17 cellular contexts compared by ENCODE assay signal in the genomic region with DNA sequence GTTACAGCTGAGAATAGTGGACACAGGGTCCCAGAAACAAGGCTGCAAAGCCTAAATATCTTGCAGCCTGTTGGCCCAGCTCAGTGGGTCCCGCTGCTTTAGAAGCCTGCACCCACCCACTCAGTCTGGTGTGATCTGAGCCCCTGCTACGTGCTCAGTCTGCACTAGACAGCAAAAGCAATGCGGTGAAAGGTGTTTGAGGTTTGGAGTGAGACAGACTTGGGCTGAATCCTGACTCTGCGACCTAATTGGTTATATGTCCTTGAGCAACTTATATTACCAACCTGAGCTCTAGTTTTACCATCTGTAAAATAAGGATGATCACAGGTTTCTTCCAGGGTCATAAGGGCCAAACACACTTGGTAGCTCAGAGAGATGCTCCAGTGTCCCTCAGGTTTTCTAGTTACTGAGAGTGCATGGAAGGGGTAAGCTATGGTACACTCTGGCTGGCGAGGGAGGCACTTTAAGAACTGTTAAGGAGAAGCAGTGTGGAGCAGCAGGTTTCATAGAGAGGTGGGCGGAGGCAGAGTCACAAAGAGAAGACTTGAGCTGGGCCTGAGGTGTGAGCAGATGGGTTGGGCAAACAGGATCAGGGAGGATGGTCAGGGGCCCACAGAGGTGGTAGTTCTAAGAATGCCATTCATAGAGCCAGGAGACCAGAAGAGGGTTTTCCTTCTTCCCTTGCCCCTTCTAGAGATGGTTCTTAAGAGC. TPM values are rescaled to one million over a fixed set of nuclear protein-coding genes. Genes with fewer than 3 reads are reported as not detected.
DNase-seq lines count a peak whose midpoint lies in the region; ATAC-seq and TF ChIP-seq lines count a peak whose summit lies in the region.
"Had no signal": no experiment of that assay in that cellular context is flagged by ENCODE, and none has a peak within 500 bp of the region (broad histone marks: within the 10 kb centered on the region; RNA-seq: fewer than 3 reads in every experiment).

No MANE protein-coding gene starts in this region.

- H3K4me2 ChIP-seq in GM23338 (peak overlapping the region; percentile 17; the same call in 1 of the 2 replicates), osteoblast (ENCODE audit: insufficient read depth, low read length) (no peak overlapping the region)
- H3K4me2 ChIP-seq: A549; BLaER1 treated with 17β-estradiol and CSF1 and Interleukin-3, amounts not matched to agents 10 nM and 100 nM; PC-9 had no signal

- peak; percentile 29 for DNase-seq in activated CD4-positive, alpha-beta T cell treated with anti-CD3 and anti-CD28 coated beads for 48 hours
- no peak for DNase-seq in activated CD4-positive, alpha-beta T cell treated with anti-CD3 and anti-CD28 coated beads for 4 hours
- no peak for DNase-seq in GM23338 (ENCODE audit: low spot score)
- DNase-seq in activated naive CD8-positive, alpha-beta T cell treated with anti-CD3 and anti-CD28 coated beads for 36 hours: no peak
- peak; percentile 22 for DNase-seq in osteoblast (ENCODE audit: insufficient read length, low spot score, missing footprints)
- no peak for DNase-seq in naive thymus-derived CD4-positive, alpha-beta T cell
- DNase-seq: DMS 273 treated with DMSO at 0.1 percent for 48 hours, GF-D8, GM23248, NCI-H1105 treated with DMSO at 0.1 percent for 48 hours, NCI-H187, NCI-H2171 treated with DMSO at 0.1 percent for 48 hours, NCI-H748 treated with DMSO at 0.1 percent for 48 hours, PC-9 had no signal

- ATAC-seq in GM23338: peak; percentile 27
- ATAC-seq in naive thymus-derived CD4-positive, alpha-beta T cell: no peak
- no peak for ATAC-seq in HG03095 (IDR thresholded peaks at IDR 0.05; ENCODE audit: unreplicated experiment)
- ATAC-seq: A549 had no signal

- intact Hi-C loops in naive thymus-derived CD4-positive, alpha-beta T cell (cut with micrococcal nuclease): no loop called here

- CTCF ChIA-PET in naive thymus-derived CD4-positive, alpha-beta T cell (lab: Charles Lee): interaction anchor here (1.0 to 1.1 kb wide), 2 partner anchors 20 to 232 kb away, joined by 3 to 4 read pairs; no protein-coding TSS in a partner anchor

- no peaks in the 10 kb centered on the region for H3K9me2 ChIP-seq in GM23338 (ENCODE audit: insufficient read depth)

- no peaks in the 10 kb centered on the region for H4K20me1 ChIP-seq in GM23338 (replicated peaks; ENCODE audit: insufficient read depth)
- no peaks in the 10 kb centered on the region for H4K20me1 ChIP-seq in osteoblast (ENCODE audit: insufficient read depth, low read length)

- peaks cover 8% of the 10 kb centered on the region for H3K27me3 Mint-ChIP-seq in GM23338 (ENCODE audit: insufficient read depth, low read depth, poor library complexity)
- no peaks in the 10 kb centered on the region for H3K27me3 Mint-ChIP-seq in activated naive CD8-positive, alpha-beta T cell treated with anti-CD3 and anti-CD28 coated beads for 36 hours
- H3K27me3 Mint-ChIP-seq in naive thymus-derived CD4-positive, alpha-beta T cell: no peaks in the 10 kb centered on the region

- H3K27ac Mint-ChIP-seq in GM23338: no peak overlapping the region
- H3K27ac Mint-ChIP-seq in activated naive CD8-positive, alpha-beta T cell treated with anti-CD3 and anti-CD28 coated beads for 36 hours: peak overlapping the region; percentile 68
- peak overlapping the region in 2 of 9 donors; percentile 10 to 30 for H3K27ac Mint-ChIP-seq in naive thymus-derived CD4-positive, alpha-beta T cell

- H3K36me3 ChIP-seq in GM23338 (ENCODE audit: insufficient read depth) (0 out of 2 replicates have a peak, but pooled peaks cover 6% of the 10 kb centered on the region), osteoblast (ENCODE audit: insufficient read depth, low read length) (no peaks in the 10 kb centered on the region)
- H3K36me3 ChIP-seq in naive thymus-derived CD4-positive, alpha-beta T cell (ENCODE audit: control insufficient read depth in 2 of 3, insufficient read depth in 3 of 3, low read length in 3 of 3): peaks cover 36 to 85% (median 39%) of the 10 kb centered on the region in 3 experiments

- no peaks in the 10 kb centered on the region for H3K79me2 ChIP-seq in GM23338 (replicated peaks; ENCODE audit: insufficient read depth)
- no peaks in the 10 kb centered on the region for H3K79me2 ChIP-seq in osteoblast (ENCODE audit: insufficient read depth, low read length)

- H2AFZ ChIP-seq in GM23338: no peak overlapping the region
- no peak overlapping the region for H2AFZ ChIP-seq in osteoblast (ENCODE audit: low read length)
- H2AFZ ChIP-seq: GM23248, PC-9 had no signal

- H3K4me1 ChIP-seq in GM23338 (ENCODE audit: insufficient read depth): peaks cover 11% of the 10 kb centered on the region; the same call in 1 of the 2 replicates
- no peaks in the 10 kb centered on the region for H3K4me1 ChIP-seq in osteoblast (ENCODE audit: insufficient read depth, low read length)
- no peaks in the 10 kb centered on the region for H3K4me1 ChIP-seq in naive thymus-derived CD4-positive, alpha-beta T cell (ENCODE audit: control insufficient read depth in 2 of 2, insufficient read depth in 2 of 2, low read length in 2 of 2)
- H3K4me1 ChIP-seq: A549; BLaER1 treated with 17β-estradiol and CSF1 and Interleukin-3, amounts not matched to agents 10 nM and 100 nM had no signal

- peaks cover 6% of the 10 kb centered on the region; the same call in 1 of the 2 replicates for H3F3A ChIP-seq in GM23338 (replicated peaks; ENCODE audit: low read depth)

- H3K27me3 ChIP-seq in GM23338 (ENCODE audit: insufficient read depth) (no peaks in the 10 kb centered on the region), osteoblast (ENCODE audit: insufficient read depth, low read length) (no peaks in the 10 kb centered on the region)
- no peaks in the 10 kb centered on the region for H3K27me3 ChIP-seq in naive thymus-derived CD4-positive, alpha-beta T cell (ENCODE audit: control insufficient read depth in 2 of 2, insufficient read depth in 2 of 2, low read length in 2 of 2)
- H3K27me3 ChIP-seq: BLaER1 treated with 17β-estradiol and CSF1 and Interleukin-3, amounts not matched to agents 10 nM and 100 nM had no signal

- no peaks in the 10 kb centered on the region for H3K9me3 Mint-ChIP-seq in GM23338
- H3K9me3 Mint-ChIP-seq in activated naive CD8-positive, alpha-beta T cell treated with anti-CD3 and anti-CD28 coated beads for 36 hours: no peaks in the 10 kb centered on the region
- no peaks in the 10 kb centered on the region for H3K9me3 Mint-ChIP-seq in naive thymus-derived CD4-positive, alpha-beta T cell

- H3K27ac ChIP-seq in GM23338 (ENCODE audit: low read depth): no peak overlapping the region
- no peak overlapping the region for H3K27ac ChIP-seq in osteoblast (ENCODE audit: low read depth, low read length)
- H3K27ac ChIP-seq in naive thymus-derived CD4-positive, alpha-beta T cell (ENCODE audit: low read depth, low read length): no peak overlapping the region
- H3K27ac ChIP-seq: A549; BLaER1 treated with 17β-estradiol and CSF1 and Interleukin-3, amounts not matched to agents 10 nM and 100 nM; GM23248; PC-9 had no signal

- TF ChIP-seq CTCF in GM23338 (conservative IDR thresholded peaks at IDR 0.05; ENCODE audit: low read depth in 2 of 2) (no peak), osteoblast (IDR thresholded peaks at IDR 0.05; ENCODE audit: extremely low read depth, low read depth, low read length) (no peak)

- no peaks in the 10 kb centered on the region for H3K9me3 ChIP-seq in osteoblast (ENCODE audit: low read depth, low read length)
- no peaks in the 10 kb centered on the region for H3K9me3 ChIP-seq in naive thymus-derived CD4-positive, alpha-beta T cell (ENCODE audit: control insufficient read depth in 2 of 3, low read length in 3 of 3)
- H3K9me3 ChIP-seq: A549; BLaER1 treated with 17β-estradiol and CSF1 and Interleukin-3, amounts not matched to agents 10 nM and 100 nM had no signal

- H3K4me3 ChIP-seq in GM23338 (no peak overlapping the region), osteoblast (ENCODE audit: insufficient read depth, low read length) (no peak overlapping the region)
- H3K4me3 ChIP-seq in naive thymus-derived CD4-positive, alpha-beta T cell (ENCODE audit: low read length): no peak overlapping the region
- H3K4me3 ChIP-seq: A549; BLaER1 treated with 17β-estradiol and CSF1 and Interleukin-3, amounts not matched to agents 10 nM and 100 nM; GM23248; PC-9 had no signal

- POLR2A ChIA-PET in naive thymus-derived CD4-positive, alpha-beta T cell (lab: Charles Lee): no interaction called here

- peaks cover 19% of the 10 kb centered on the region for H3K4me1 Mint-ChIP-seq in GM23338
- peaks cover 8% of the 10 kb centered on the region for H3K4me1 Mint-ChIP-seq in activated naive CD8-positive, alpha-beta T cell treated with anti-CD3 and anti-CD28 coated beads for 36 hours
- H3K4me1 Mint-ChIP-seq in naive thymus-derived CD4-positive, alpha-beta T cell: no peaks in the 10 kb centered on the region

- H3K4me3 Mint-ChIP-seq in GM23338: no peak overlapping the region
- no peak overlapping the region for H3K4me3 Mint-ChIP-seq in activated naive CD8-positive, alpha-beta T cell treated with anti-CD3 and anti-CD28 coated beads for 36 hours
- peak overlapping the region in 1 of 10 donors; percentile 24 for H3K4me3 Mint-ChIP-seq in naive thymus-derived CD4-positive, alpha-beta T cell

- peaks cover 34% of the 10 kb centered on the region for H3K36me3 Mint-ChIP-seq in GM23338 (ENCODE audit: low read depth)
- peaks cover 9% of the 10 kb centered on the region for H3K36me3 Mint-ChIP-seq in activated naive CD8-positive, alpha-beta T cell treated with anti-CD3 and anti-CD28 coated beads for 36 hours
- H3K36me3 Mint-ChIP-seq in naive thymus-derived CD4-positive, alpha-beta T cell: peaks cover 21 to 60% (median 43%) of the 10 kb centered on the region in 5 donors

RNA-seq across cellular contexts. Expression of a gene that starts 10.1 kb away (rescaled TPM):
- total RNA-seq in GM23338 (2014; rRNA removed; shearing (Covaris generic)): 8.7 TPM in 2 replicates
- 4.9 and 5.3 TPM in 2 replicates for polyA plus RNA-seq in GM23338 (2016; fragmentation: Nextera tagmentation; extraction: Ambion mirVana)
- under 1 TPM; 0.90 to 0.99 TPM for total RNA-seq in activated naive CD8-positive, alpha-beta T cell treated with anti-CD3 and anti-CD28 coated beads for 36 hours
- total RNA-seq in osteoblast: 9.4 and 10.6 TPM in 2 replicates
- total RNA-seq in naive thymus-derived CD4-positive, alpha-beta T cell: not detected
- polyA plus RNA-seq in naive thymus-derived CD4-positive, alpha-beta T cell: not detected

Comparison
In these comparisons a context has a peak if more than half of its experiments do, and no peak if none do; other contexts are left out.
1. DNase-seq: peak in activated CD4-positive, alpha-beta T cell treated with anti-CD3 and anti-CD28 coated beads for 48 hours (single experiment) and osteoblast (single experiment); none in activated CD4-positive, alpha-beta T cell treated with anti-CD3 and anti-CD28 coated beads for 4 hours (0 of 2), GM23338 (single experiment), activated naive CD8-positive, alpha-beta T cell treated with anti-CD3 and anti-CD28 coated beads for 36 hours (single experiment) and naive thymus-derived CD4-positive, alpha-beta T cell (0 of 9).